ENCODE assay signal across 11 cellular contexts in genomic region chr19:51799998-51800848, GRCh38. TPM values are rescaled to one million over a fixed set of nuclear protein-coding genes. Genes with fewer than 3 reads are reported as not detected.
DNase-seq lines count a peak whose midpoint lies in the region; ATAC-seq, FAIRE-seq and TF ChIP-seq lines count a peak whose summit lies in the region.
"Had no signal": no experiment of that assay in that cellular context is flagged by ENCODE, and none has a peak within 500 bp of the region (broad histone marks: within the 10 kb centered on the region; RNA-seq: fewer than 3 reads in every experiment).

No MANE protein-coding gene starts in this region.

- POLR2A ChIA-PET in activated CD8-positive, alpha-beta T cell treated with anti-CD3 and anti-CD28 coated beads for 36 hours (lab: Charles Lee): interaction anchor here (0.5 kb wide), 1 partner anchor 1845 kb away, joined by 4 read pairs; no protein-coding TSS in a partner anchor
- POLR2A ChIA-PET in T-cell (lab: Charles Lee): no interaction called here

- TF ChIP-seq POLR2A in stomach (IDR thresholded peaks at IDR 0.05): no peak

- H3K27ac ChIP-seq in keratinocyte (ENCODE audit: control insufficient read depth, insufficient read depth, low read length): no peak overlapping the region
- peak overlapping the region in 3 of 5 donors; percentile 60 to 68 (median 68) for H3K27ac ChIP-seq in stomach

- H3K4me1 ChIP-seq in keratinocyte (ENCODE audit: control insufficient read depth, extremely low read depth, insufficient read depth, low read length): peaks cover 7% of the 10 kb centered on the region
- peaks cover 0 to 16% (median 0%) of the 10 kb centered on the region in 4 donors for H3K4me1 ChIP-seq in stomach

- H2AFZ ChIP-seq in keratinocyte (ENCODE audit: control insufficient read depth, low read length): peak overlapping the region; percentile 6

- DNase-seq in HUDEP-2 (lab: John Stamatoyannopoulos, UW; ENCODE audit: unreplicated experiment in 76 of 76) (peak in 75 of 76 experiments; percentile 78 to 100 (median 97)), choroid plexus epithelial cell (ENCODE audit: low read depth) (peak; percentile 96), keratinocyte (ENCODE audit: low read depth, low spot score) (no peak), stomach (no peak), sciatic nerve (ENCODE audit: low spot score) (no peak), T-cell (no peak)
- DNase-seq in activated CD8-positive, alpha-beta T cell treated with anti-CD3 and anti-CD28 coated beads for 36 hours: no peak
- DNase-seq: CD4-positive, alpha-beta T cell had no signal

- dilution Hi-C loops in keratinocyte (cut with MboI; ENCODE audit: extremely low pct_ligation_motif_present, low sequenced_read_pairs): no loop called here

- CTCF ChIA-PET in activated CD8-positive, alpha-beta T cell treated with anti-CD3 and anti-CD28 coated beads for 36 hours (lab: Charles Lee): no interaction called here
- CTCF ChIA-PET in T-cell (lab: Charles Lee): no interaction called here

- no peak overlapping the region for H3K27ac Mint-ChIP-seq in activated CD8-positive, alpha-beta T cell treated with anti-CD3 and anti-CD28 coated beads for 36 hours
- H3K27ac Mint-ChIP-seq in T-cell: no peak overlapping the region
- H3K27ac Mint-ChIP-seq: CD4-positive, alpha-beta T cell; type B pancreatic cell had no signal

- intact Hi-C loops in stomach (cut with DNase I; ENCODE audit: low total_unique reads) (no loop called here), sciatic nerve (cut with DNase I) (no loop called here)
- intact Hi-C loops in activated CD8-positive, alpha-beta T cell treated with anti-CD3 and anti-CD28 coated beads for 36 hours (cut with micrococcal nuclease): no loop called here

- H3K36me3 ChIP-seq in keratinocyte (ENCODE audit: control insufficient read depth in 2 of 2, extremely low read depth in 1 of 2, insufficient read depth in 2 of 2, low read length in 2 of 2): no peaks in the 10 kb centered on the region
- H3K36me3 ChIP-seq in stomach: no peaks in the 10 kb centered on the region

- no peak overlapping the region for H3K4me3 Mint-ChIP-seq in activated CD8-positive, alpha-beta T cell treated with anti-CD3 and anti-CD28 coated beads for 36 hours
- H3K4me3 Mint-ChIP-seq in T-cell: no peak overlapping the region
- H3K4me3 Mint-ChIP-seq: CD4-positive, alpha-beta T cell; central memory CD8-positive, alpha-beta T cell; type B pancreatic cell had no signal

- FAIRE-seq in keratinocyte (lab: Jason Lieb, UNC): peak; percentile 49

- H3K4me2 ChIP-seq in keratinocyte (ENCODE audit: control insufficient read depth, extremely low read depth, insufficient read depth, low read depth, low read length): peak overlapping the region; percentile 34

- no peak overlapping the region for H3K9ac ChIP-seq in keratinocyte (ENCODE audit: control insufficient read depth, extremely low read depth, insufficient read depth, low read length)

- H3K79me2 ChIP-seq in keratinocyte (ENCODE audit: control insufficient read depth, insufficient read depth, low read length): no peaks in the 10 kb centered on the region

- H3K9me1 ChIP-seq in keratinocyte (ENCODE audit: control insufficient read depth, extremely low read depth, insufficient read depth, low read length): no peaks in the 10 kb centered on the region

- H3K4me3 ChIP-seq in choroid plexus epithelial cell (ENCODE audit: low read depth, low read length): no peak overlapping the region
- no peak overlapping the region for H3K4me3 ChIP-seq in keratinocyte (ENCODE audit: control insufficient read depth in 2 of 3, extremely low read depth in 1 of 3, insufficient read depth in 2 of 3, low read depth in 1 of 3, low read length in 3 of 3)
- H3K4me3 ChIP-seq in stomach: no peak overlapping the region

- TF ChIP-seq EP300 in stomach (IDR thresholded peaks at IDR 0.05): no peak

- H3K9me3 ChIP-seq in keratinocyte (ENCODE audit: control insufficient read depth, low read depth, low read length): no peaks in the 10 kb centered on the region
- H3K9me3 ChIP-seq in stomach: peaks cover 0 to 6% (median 0%) of the 10 kb centered on the region in 4 donors

- H3K27me3 ChIP-seq in keratinocyte (ENCODE audit: control insufficient read depth, extremely low read depth, insufficient read depth, low read length) (no peaks in the 10 kb centered on the region), stomach (no peaks in the 10 kb centered on the region)

- no peak for ATAC-seq in activated CD8-positive, alpha-beta T cell treated with anti-CD3 and anti-CD28 coated beads for 36 hours
- no peak for ATAC-seq in sciatic nerve
- no peak for ATAC-seq in T-cell (replicated peaks in 1 of 4)
- ATAC-seq in HG03025 (IDR thresholded peaks at IDR 0.05; ENCODE audit: low FRiP score, unreplicated experiment): no peak

- no peaks in the 10 kb centered on the region for H4K20me1 ChIP-seq in keratinocyte (ENCODE audit: control insufficient read depth, extremely low read depth, insufficient read depth, low read length)

- no peaks in the 10 kb centered on the region for H3K4me1 Mint-ChIP-seq in activated CD8-positive, alpha-beta T cell treated with anti-CD3 and anti-CD28 coated beads for 36 hours (ENCODE audit: low read depth)
- H3K4me1 Mint-ChIP-seq in T-cell: no peaks in the 10 kb centered on the region
- H3K4me1 Mint-ChIP-seq: central memory CD8-positive, alpha-beta T cell had no signal

- H3K9me3 Mint-ChIP-seq in activated CD8-positive, alpha-beta T cell treated with anti-CD3 and anti-CD28 coated beads for 36 hours: peaks cover 5% of the 10 kb centered on the region
- peaks cover 13 to 31% (median 18%) of the 10 kb centered on the region in 3 donors for H3K9me3 Mint-ChIP-seq in T-cell

- no peak for TF ChIP-seq CTCF in choroid plexus epithelial cell (conservative IDR thresholded peaks at IDR 0.05; ENCODE audit: low read depth, low read length)
- no peak for TF ChIP-seq CTCF in keratinocyte (optimal IDR thresholded peaks at IDR 0.05 in 1 of 3, IDR thresholded peaks at IDR 0.05 in 1 of 3, conservative IDR thresholded peaks at IDR 0.05 in 1 of 3; ENCODE audit: extremely low read depth in 1 of 3, insufficient read depth in 2 of 3, low read length in 3 of 3)
- TF ChIP-seq CTCF in stomach (IDR thresholded peaks at IDR 0.05): no peak
- TF ChIP-seq CTCF in activated CD8-positive, alpha-beta T cell treated with anti-CD3 and anti-CD28 coated beads for 36 hours (IDR thresholded peaks at IDR 0.05): no peak

- peaks cover 10% of the 10 kb centered on the region for H3K27me3 Mint-ChIP-seq in activated CD8-positive, alpha-beta T cell treated with anti-CD3 and anti-CD28 coated beads for 36 hours
- peaks cover 10 to 17% of the 10 kb centered on the region in 2 donors for H3K27me3 Mint-ChIP-seq in T-cell
- H3K27me3 Mint-ChIP-seq: type B pancreatic cell had no signal

- 73 to 81% (median 79%) methylated on average over 14 of the region's 14 CpGs for WGBS in stomach, 5 donors

- H3K36me3 Mint-ChIP-seq in activated CD8-positive, alpha-beta T cell treated with anti-CD3 and anti-CD28 coated beads for 36 hours (ENCODE audit: low read depth): no peaks in the 10 kb centered on the region
- no peaks in the 10 kb centered on the region for H3K36me3 Mint-ChIP-seq in T-cell
- H3K36me3 Mint-ChIP-seq: type B pancreatic cell had no signal

RNA-seq across cellular contexts. Expression of gene FPR3, which starts 5.3 kb away (rescaled TPM):
- polyA plus RNA-seq in keratinocyte (not detected in 3 replicates), stomach (1 to 10 TPM in 2 of 3 donors, under 1 TPM in 1; 0.58 to 2.7 (median 2.3) TPM)
- polyA plus RNA-seq in keratinocyte (2011; ENCODE audit: low read depth): not detected
- not detected in 2 replicates for polyA plus RNA-seq in keratinocyte (2011; cell fraction: cytosol; rRNA removed)
- not detected in 2 replicates for polyA plus RNA-seq in keratinocyte (2011; cell fraction: nucleus; rRNA removed)
- polyA plus RNA-seq in keratinocyte (2012; ENCODE audit: low replicate concordance): not detected in 2 replicates
- not detected in 3 replicates for polyA minus RNA-seq in keratinocyte
- not detected for polyA minus RNA-seq in keratinocyte (2011; cell fraction: cytosol; rRNA and poly(A)+ RNA removed)
- not detected in 2 replicates for polyA minus RNA-seq in keratinocyte (2011; cell fraction: nucleus; rRNA and poly(A)+ RNA removed)
- total RNA-seq in stomach (1 to 10 TPM in 3 of 5 donors, not detected in 2; 1.6 to 7.0 (median 3.1) TPM), sciatic nerve (8.8 TPM), T-cell (under 1 TPM in 1 of 5 donors, not detected in 4; 0.20 TPM)
- total RNA-seq in activated CD8-positive, alpha-beta T cell treated with anti-CD3 and anti-CD28 coated beads for 36 hours: not detected
- total RNA-seq: CD4-positive, alpha-beta T cell had no signal

RNA-seq across cellular contexts. Expression of gene FPR2, which starts 39.2 kb away (rescaled TPM):
- polyA plus RNA-seq in keratinocyte (0.03 to 0.06 TPM (median 0.05 TPM) in 3 replicates), stomach (1 to 10 TPM in 2 of 3 donors, under 1 TPM in 1; 0.48 to 2.9 (median 1.4) TPM)
- not detected for polyA plus RNA-seq in keratinocyte (2011; ENCODE audit: low read depth)
- 0.08 TPM in 1 of 2 replicates, not detected in the other for polyA plus RNA-seq in keratinocyte (2011; cell fraction: cytosol; rRNA removed)
- polyA plus RNA-seq in keratinocyte (2011; cell fraction: nucleus; rRNA removed): 0.13 TPM in 1 of 2 replicates, not detected in the other
- polyA plus RNA-seq in keratinocyte (2012; ENCODE audit: low replicate concordance): not detected in 2 replicates
- polyA minus RNA-seq in keratinocyte: 0.32 TPM in 1 of 3 replicates, not detected in the others
- not detected for polyA minus RNA-seq in keratinocyte (2011; cell fraction: cytosol; rRNA and poly(A)+ RNA removed)
- not detected in 2 replicates for polyA minus RNA-seq in keratinocyte (2011; cell fraction: nucleus; rRNA and poly(A)+ RNA removed)
- total RNA-seq in stomach (1 to 10 TPM in 2 of 5 donors, under 1 TPM in 1, not detected in 2; 0.58 to 1.7 (median 1.3) TPM), sciatic nerve (2.4 TPM), T-cell (not detected)
- total RNA-seq in activated CD8-positive, alpha-beta T cell treated with anti-CD3 and anti-CD28 coated beads for 36 hours: not detected
- total RNA-seq: CD4-positive, alpha-beta T cell had no signal

RNA-seq across cellular contexts. Expression of gene FPR1, which starts 48.5 kb away (rescaled TPM):
- polyA plus RNA-seq in keratinocyte (2.4 to 7.7 TPM (median 3.0 TPM) in 3 replicates), stomach (1 to 10 TPM; 1.7 to 7.5 (median 1.8) TPM)
- not detected for polyA plus RNA-seq in keratinocyte (2011; ENCODE audit: low read depth)
- polyA plus RNA-seq in keratinocyte (2011; cell fraction: cytosol; rRNA removed): 2.2 and 2.7 TPM in 2 replicates
- polyA plus RNA-seq in keratinocyte (2011; cell fraction: nucleus; rRNA removed): 5.7 and 6.5 TPM in 2 replicates
- polyA plus RNA-seq in keratinocyte (2012; ENCODE audit: low replicate concordance): 0.51 and 1.2 TPM in 2 replicates
- 3.3 to 23.2 TPM (median 6.4 TPM) in 3 replicates for polyA minus RNA-seq in keratinocyte
- not detected for polyA minus RNA-seq in keratinocyte (2011; cell fraction: cytosol; rRNA and poly(A)+ RNA removed)
- 3.3 and 3.6 TPM in 2 replicates for polyA minus RNA-seq in keratinocyte (2011; cell fraction: nucleus; rRNA and poly(A)+ RNA removed)
- total RNA-seq in stomach (10 to 100 TPM in 1 of 5 donors, 1 to 10 TPM in 3, not detected in 1; 7.0 to 10.5 (median 8.5) TPM), sciatic nerve (15.5 TPM), T-cell (under 1 TPM in 2 of 5 donors, not detected in 3; 0.13 to 0.19 TPM)
- total RNA-seq in activated CD8-positive, alpha-beta T cell treated with anti-CD3 and anti-CD28 coated beads for 36 hours: not detected

Comparison
In these comparisons a context has a peak if more than half of its experiments do, and no peak if none do; other contexts are left out.
1. DNase-seq: peak in HUDEP-2 (75 of 76) and choroid plexus epithelial cell (single experiment); none in keratinocyte (single experiment), stomach (single experiment), activated CD8-positive, alpha-beta T cell treated with anti-CD3 and anti-CD28 coated beads for 36 hours (single experiment), sciatic nerve (single experiment) and T-cell (0 of 34).